8 cellular contexts compared by ENCODE assay signal in the genomic region with DNA sequence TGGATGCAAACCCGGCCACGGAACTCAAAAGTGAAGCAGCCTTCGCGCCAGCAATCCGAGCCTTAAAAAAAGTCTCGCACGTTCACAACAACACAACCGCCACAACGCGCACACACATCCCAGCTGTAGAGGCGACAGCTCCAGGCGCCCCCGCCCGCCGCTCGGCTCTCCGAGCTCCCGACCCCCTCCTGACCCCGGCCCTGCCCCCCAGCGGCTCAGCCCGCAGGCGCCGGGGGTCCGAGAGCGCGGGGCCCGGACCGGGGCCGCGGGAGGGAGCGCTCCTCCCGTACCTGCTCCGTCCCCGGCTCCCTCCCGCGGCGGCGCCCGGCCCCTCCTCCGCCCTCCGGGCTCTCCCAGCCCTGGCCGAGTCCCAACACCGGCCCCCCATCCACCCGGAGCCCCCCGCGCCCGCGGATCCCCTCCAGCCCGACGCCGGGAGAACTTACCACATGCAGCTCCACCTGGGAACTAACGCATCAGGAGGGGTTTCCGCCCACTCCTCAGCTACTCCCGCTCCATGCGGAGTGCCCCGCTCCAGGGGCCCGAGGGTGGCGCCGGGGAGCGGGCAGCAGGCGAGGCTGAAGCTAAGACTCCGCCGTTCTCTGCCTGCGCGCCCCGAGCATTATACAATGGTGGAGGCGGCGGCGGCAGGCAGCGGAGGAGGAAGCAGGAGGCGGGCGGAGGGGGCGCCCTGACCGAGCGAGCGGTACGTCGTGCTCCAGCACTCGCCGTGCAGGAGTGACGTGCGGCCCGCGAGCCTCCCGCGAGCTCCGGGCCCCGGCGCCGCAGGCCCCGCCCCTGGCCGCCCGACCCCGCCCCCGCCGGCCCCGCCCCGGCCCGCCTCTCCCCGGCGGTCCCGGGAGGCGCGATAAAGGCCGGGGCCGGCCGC. TPM values are rescaled to one million over a fixed set of nuclear protein-coding genes. Genes with fewer than 3 reads are reported as not detected.
A peak's percentile ranks its signal among the peaks of the same experiment; 100 is the strongest.
DNase-seq lines count a peak whose midpoint lies in the region; ATAC-seq, FAIRE-seq and TF ChIP-seq lines count a peak whose summit lies in the region.

A gene with protein sequence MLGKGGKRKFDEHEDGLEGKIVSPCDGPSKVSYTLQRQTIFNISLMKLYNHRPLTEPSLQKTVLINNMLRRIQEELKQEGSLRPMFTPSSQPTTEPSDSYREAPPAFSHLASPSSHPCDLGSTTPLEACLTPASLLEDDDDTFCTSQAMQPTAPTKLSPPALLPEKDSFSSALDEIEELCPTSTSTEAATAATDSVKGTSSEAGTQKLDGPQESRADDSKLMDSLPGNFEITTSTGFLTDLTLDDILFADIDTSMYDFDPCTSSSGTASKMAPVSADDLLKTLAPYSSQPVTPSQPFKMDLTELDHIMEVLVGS (minus strand): TSS at position 740 of the 889 bp plus-strand sequence. CDS start 17,042 bp downstream, outside the sequence.

- CTCF ChIA-PET in HepG2 (lab: Yijun Ruan, JAX; ENCODE audit: low intra/inter-chr PET ratio, low total read pairs) = interaction anchor here (1.2 kb wide), 1 partner anchor 178 kb away, joined by 3 read pairs; no protein-coding TSS in a partner anchor

- WGBS in HepG2 (ENCODE audit: low lambda C conversion rate) = 1% methylated on average over 45 of the region's 107 CpGs

- H3K27ac ChIP-seq in coronary artery (peak within 1 kb of the TSS; percentile 99 to 100), HepG2 (ENCODE audit: extremely low read length, insufficient read depth, low read length) (peak within 1 kb of the TSS; percentile 96)

- H3K27me3 ChIP-seq in HepG2 (ENCODE audit: control insufficient read depth in 1 of 2, insufficient read depth in 2 of 2, low read length in 2 of 2) = no peaks in the 10 kb centered on the region; a peak in 1 of 5 replicates

- peak; percentile 39 for TF ChIP-seq RAD21 in HepG2 (CRISPR knock-in tag; IDR thresholded peaks at IDR 0.05)

- ATAC-seq in HG03432 (IDR thresholded peaks at IDR 0.05; ENCODE audit: unreplicated experiment) (peak; percentile 74), HepG2 (peak; percentile 76)

- peak within 1 kb of the TSS; percentile 96 for H3K9ac ChIP-seq in HepG2 (ENCODE audit: insufficient read depth, low read depth, low read length)

- BruUV-seq in HepG2 (replicated peaks; lab: Mats Ljungman, UMichigan) = no TSS peak

- DNase-seq in AG20443 (ENCODE audit: low spot score) = peak; percentile 98
- DNase-seq in NCI-H526 (lab: John Stamatoyannopoulos, UW) = peak; percentile 62 to 94
- DNase-seq in activated CD4-positive, alpha-beta T cell treated with anti-CD3 and anti-CD28 coated beads for 48 hours = peak; percentile 82
- DNase-seq in coronary artery (ENCODE audit: low spot score) = peak; percentile 92
- DNase-seq in HepG2 (ENCODE audit: low spot score) = peak; percentile 75
- DNase-seq in stimulated activated CD4-positive, alpha-beta T cell treated with anti-CD3 and anti-CD28 coated beads, Interleukin-4, amount 100 ng/mL, for 1 hour = peak; percentile 82

- TF ChIP-seq POLR2A in GM19193 (IDR thresholded peaks at IDR 0.05; ENCODE audit: extremely low read depth, insufficient read depth, insufficient read length) (peak; percentile 92), HepG2 (IDR thresholded peaks at IDR 0.05; ENCODE audit: insufficient read depth in 1 of 2, low read depth in 2 of 2, low read length in 2 of 2) (peak; percentile 56 to 86; a peak in 3 of 4 replicates)

- H3K79me2 ChIP-seq in HepG2 (ENCODE audit: insufficient read depth, low read length) = peaks cover 54% of the 10 kb centered on the region

- POLR2A ChIA-PET in HepG2 (lab: Yijun Ruan, JAX) = interaction anchor here (0.7 to 9.0 kb wide), 49 partner anchors 9 to 629 kb away, joined by 3 to 282 read pairs (median 6); a partner anchor contains a TSS

- no peak within 1 kb of the TSS for H2AFZ ChIP-seq in HepG2 (ENCODE audit: low read length)

- peaks cover 71% of the 10 kb centered on the region for H3K4me1 ChIP-seq in HepG2 (ENCODE audit: insufficient read depth, low read length)

- intact Hi-C loops in HepG2 (cut with micrococcal nuclease; ENCODE audit: unreplicated experiment) = loop anchor here (2.0 to 5.0 kb wide), 4 partner anchors 15 to 131 kb away; a partner anchor contains a TSS

- in situ Hi-C loops in HepG2 (cut with HindIII; ENCODE audit: extremely low pct_ligation_motif_present, low pct_unique_long_range_greater_than_20kb) = loop anchor here (5.0 kb wide), 1 partner anchor 99 kb away; no protein-coding TSS in a partner anchor

- TF ChIP-seq EP300 in HepG2 (IDR thresholded peaks at IDR 0.05; ENCODE audit: low read depth in 2 of 2, low read length in 2 of 2) (no peak), HepG2 (CRISPR knock-in tag; IDR thresholded peaks at IDR 0.05; ENCODE audit: borderline replicate concordance) (no peak)

- H4K20me1 ChIP-seq in HepG2 (ENCODE audit: insufficient read depth, low read length) = peaks cover 44% of the 10 kb centered on the region

- peak within 1 kb of the TSS; percentile 90 for H3K4me2 ChIP-seq in HepG2 (ENCODE audit: low read depth, low read length)

- FAIRE-seq in HepG2 (lab: Jason Lieb, UNC) = no peak

- TF ChIP-seq CTCF in coronary artery (IDR thresholded peaks at IDR 0.05) = no peak
- TF ChIP-seq CTCF in HepG2 (CRISPR knock-in tag; IDR thresholded peaks at IDR 0.05) = peak; percentile 58

- H3K36me3 ChIP-seq in HepG2 (replicated peaks in 1 of 2; ENCODE audit: control insufficient read depth in 1 of 2, insufficient read depth in 2 of 2, low read length in 2 of 2) = no peaks in the 10 kb centered on the region

- H3K9me3 ChIP-seq in HepG2 (ENCODE audit: low read length) = no peaks in the 10 kb centered on the region

- H3K4me3 ChIP-seq in coronary artery (peak within 1 kb of the TSS; percentile 98), HepG2 (replicated peaks in 1 of 3; ENCODE audit: insufficient read depth in 1 of 3, low read depth in 2 of 3, low read length in 3 of 3) (peak within 1 kb of the TSS; percentile 92 to 97 (median 94))

TF ChIP-seq in HepG2, 621 proteins besides CTCF, POLR2A, EP300 and RAD21 (continues in another document):
- peak; percentile 79; the same call in 1 of the 2 replicates for TF ChIP-seq ZNF747 (CRISPR knock-in tag; IDR thresholded peaks at IDR 0.05; ENCODE audit: borderline replicate concordance)
- 0 out of 2 replicates have a peak, but pooled peaks have one; percentile 26 for TF ChIP-seq ZFP1 (CRISPR knock-in tag; IDR thresholded peaks at IDR 0.05)
- TF ChIP-seq, protein P1, sequence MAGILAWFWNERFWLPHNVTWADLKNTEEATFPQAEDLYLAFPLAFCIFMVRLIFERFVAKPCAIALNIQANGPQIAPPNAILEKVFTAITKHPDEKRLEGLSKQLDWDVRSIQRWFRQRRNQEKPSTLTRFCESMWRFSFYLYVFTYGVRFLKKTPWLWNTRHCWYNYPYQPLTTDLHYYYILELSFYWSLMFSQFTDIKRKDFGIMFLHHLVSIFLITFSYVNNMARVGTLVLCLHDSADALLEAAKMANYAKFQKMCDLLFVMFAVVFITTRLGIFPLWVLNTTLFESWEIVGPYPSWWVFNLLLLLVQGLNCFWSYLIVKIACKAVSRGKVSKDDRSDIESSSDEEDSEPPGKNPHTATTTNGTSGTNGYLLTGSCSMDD (CRISPR knock-in tag; IDR thresholded peaks at IDR 0.05) = no peak
- TF ChIP-seq, protein P2, sequence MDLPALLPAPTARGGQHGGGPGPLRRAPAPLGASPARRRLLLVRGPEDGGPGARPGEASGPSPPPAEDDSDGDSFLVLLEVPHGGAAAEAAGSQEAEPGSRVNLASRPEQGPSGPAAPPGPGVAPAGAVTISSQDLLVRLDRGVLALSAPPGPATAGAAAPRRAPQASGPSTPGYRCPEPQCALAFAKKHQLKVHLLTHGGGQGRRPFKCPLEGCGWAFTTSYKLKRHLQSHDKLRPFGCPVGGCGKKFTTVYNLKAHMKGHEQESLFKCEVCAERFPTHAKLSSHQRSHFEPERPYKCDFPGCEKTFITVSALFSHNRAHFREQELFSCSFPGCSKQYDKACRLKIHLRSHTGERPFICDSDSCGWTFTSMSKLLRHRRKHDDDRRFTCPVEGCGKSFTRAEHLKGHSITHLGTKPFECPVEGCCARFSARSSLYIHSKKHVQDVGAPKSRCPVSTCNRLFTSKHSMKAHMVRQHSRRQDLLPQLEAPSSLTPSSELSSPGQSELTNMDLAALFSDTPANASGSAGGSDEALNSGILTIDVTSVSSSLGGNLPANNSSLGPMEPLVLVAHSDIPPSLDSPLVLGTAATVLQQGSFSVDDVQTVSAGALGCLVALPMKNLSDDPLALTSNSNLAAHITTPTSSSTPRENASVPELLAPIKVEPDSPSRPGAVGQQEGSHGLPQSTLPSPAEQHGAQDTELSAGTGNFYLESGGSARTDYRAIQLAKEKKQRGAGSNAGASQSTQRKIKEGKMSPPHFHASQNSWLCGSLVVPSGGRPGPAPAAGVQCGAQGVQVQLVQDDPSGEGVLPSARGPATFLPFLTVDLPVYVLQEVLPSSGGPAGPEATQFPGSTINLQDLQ (CRISPR knock-in tag; IDR thresholded peaks at IDR 0.05) = peak; percentile 52; the same call in 1 of the 2 replicates

RNA-seq across cellular contexts. Expression of the gene that starts here (rescaled TPM):
- 6.7 and 11.8 TPM in 2 replicates for total RNA-seq in HepG2 (2016; rRNA removed; fragmentation: Illumina TruSeq; extraction: Trizol)
- total RNA-seq in HepG2 (2016; cell fraction: cytosol; rRNA removed; fragmentation: Illumina TruSeq; extraction: Trizol; ENCODE audit: low read depth) = 1.4 and 1.5 TPM in 2 replicates
- total RNA-seq in HepG2 (2016; cell fraction: insoluble cytoplasmic fraction; rRNA removed; fragmentation: Illumina TruSeq; extraction: Trizol) = 6.7 and 10.6 TPM in 2 replicates
- total RNA-seq in HepG2 (2016; cell fraction: membrane; rRNA removed; fragmentation: Illumina TruSeq; extraction: Trizol) = 7.8 and 8.3 TPM in 2 replicates
- total RNA-seq in HepG2 (2016; cell fraction: nucleus; rRNA removed; fragmentation: Illumina TruSeq; extraction: Trizol) = 14.3 and 14.5 TPM in 2 replicates
- 22.6 and 23.5 TPM in 2 replicates for polyA plus RNA-seq in HepG2 (2011; rRNA removed)
- 18.0 and 25.0 TPM in 2 replicates for polyA plus RNA-seq in HepG2 (2011; cell fraction: cytosol; rRNA removed)
- polyA plus RNA-seq in HepG2 (2011; cell fraction: nucleus; rRNA removed) = 19.6 and 25.0 TPM in 2 replicates
- polyA plus RNA-seq in HepG2 (2012) = 42.6 and 46.2 TPM in 2 replicates
- 1.8 and 2.6 TPM in 2 replicates for polyA plus RNA-seq in HepG2 (2016; cell fraction: cytosol; fragmentation: Illumina TruSeq; extraction: Trizol; ENCODE audit: low read depth)
- polyA plus RNA-seq in HepG2 (2016; cell fraction: insoluble cytoplasmic fraction; fragmentation: Illumina TruSeq; extraction: Trizol; ENCODE audit: low read depth) = 15.8 and 17.6 TPM in 2 replicates
- 6.6 and 6.8 TPM in 2 replicates for polyA plus RNA-seq in HepG2 (2016; cell fraction: membrane; fragmentation: Illumina TruSeq; extraction: Trizol; ENCODE audit: low read depth)
- 25.6 and 26.8 TPM in 2 replicates for polyA plus RNA-seq in HepG2 (2016; cell fraction: nucleus; fragmentation: Illumina TruSeq; extraction: Trizol; ENCODE audit: insufficient read depth, low read depth)
- 7.6 and 39.9 TPM in 2 replicates for polyA minus RNA-seq in HepG2 (2011; rRNA and poly(A)+ RNA removed; ENCODE audit: low replicate concordance)
- polyA minus RNA-seq in HepG2 (2011; cell fraction: cytosol; rRNA and poly(A)+ RNA removed) = 37.8 and 40.2 TPM in 2 replicates
- polyA minus RNA-seq in HepG2 (2011; cell fraction: nucleus; rRNA and poly(A)+ RNA removed) = 37.5 and 39.7 TPM in 2 replicates

Comparison
In these comparisons a context has a peak if more than half of its experiments do, and no peak if none do; other contexts are left out.
1. Peak in every context shown above with its lines: DNase-seq, ATAC-seq, H3K4me3 ChIP-seq and H3K27ac ChIP-seq.